In genomic region chr15:56732881-56733130, GRCh38 we compare ENCODE assay signal across 8 cellular contexts. TPM values are rescaled to one million over a fixed set of nuclear protein-coding genes. Genes with fewer than 3 reads are reported as not detected.
DNase-seq lines count a peak whose midpoint lies in the region; ATAC-seq and TF ChIP-seq lines count a peak whose summit lies in the region.

No MANE protein-coding gene starts in this region.

- H3K4me3 ChIP-seq in MG63 (peak overlapping the region; percentile 85), colonic mucosa (peak overlapping the region; percentile 61)

- H3K27me3 Mint-ChIP-seq in naive thymus-derived CD8-positive, alpha-beta T cell = no peaks in the 10 kb centered on the region

- intact Hi-C loops in colonic mucosa (cut with DNase I) = no loop called here

- TF ChIP-seq CTCF in GM10266 (IDR thresholded peaks at IDR 0.05; ENCODE audit: control insufficient read depth, insufficient read depth, low read depth, missing control alignments) (no peak), colonic mucosa (IDR thresholded peaks at IDR 0.05) (no peak)

- H3K4me3 Mint-ChIP-seq in naive thymus-derived CD8-positive, alpha-beta T cell = peak overlapping the region; percentile 89 to 97 (median 96)

- peak overlapping the region; percentile 87 to 88 for H3K9ac ChIP-seq in colonic mucosa (ENCODE audit: low read depth in 2 of 2, low read length in 2 of 2)

- H3K36me3 Mint-ChIP-seq in naive thymus-derived CD8-positive, alpha-beta T cell = peaks cover 0 to 7% (median 0%) of the 10 kb centered on the region in 3 donors

- H3K4me1 Mint-ChIP-seq in naive thymus-derived CD8-positive, alpha-beta T cell = peaks cover 16 to 46% (median 40%) of the 10 kb centered on the region in 4 donors

- POLR2A ChIA-PET in naive thymus-derived CD8-positive, alpha-beta T cell (lab: Charles Lee) = interaction anchor here (0.7 to 1.5 kb wide), 2 partner anchors 12 to 46 kb away, joined by 3 to 8 read pairs; no protein-coding TSS in a partner anchor

- DNase-seq in GM10266 (ENCODE audit: extremely low spot score) (peak; percentile 12), MG63 (no peak), colonic mucosa (peak; percentile 45), erythroblast (lab: John Stamatoyannopoulos, UW) (no peak), SW480 (ENCODE audit: low spot score) (no peak)
- no peak for DNase-seq in naive thymus-derived CD8-positive, alpha-beta T cell

- ATAC-seq in naive thymus-derived CD8-positive, alpha-beta T cell = no peak
- no peak for ATAC-seq in GM18868 (IDR thresholded peaks at IDR 0.05; ENCODE audit: unreplicated experiment)
- no peak for ATAC-seq in HG02623 (IDR thresholded peaks at IDR 0.05; ENCODE audit: unreplicated experiment)

- H3K9me3 ChIP-seq in MG63 (peaks cover 3% of the 10 kb centered on the region; the same call in 1 of the 2 replicates), colonic mucosa (no peaks in the 10 kb centered on the region)

- H3K9me3 Mint-ChIP-seq in naive thymus-derived CD8-positive, alpha-beta T cell = peaks cover 0 to 4% (median 0%) of the 10 kb centered on the region in 9 donors

- no peak for TF ChIP-seq POLR2A in erythroblast (IDR thresholded peaks at IDR 0.05; ENCODE audit: low read length)

- H3K27ac ChIP-seq in colonic mucosa = peak overlapping the region; percentile 94

- peaks cover under 1% of the 10 kb centered on the region for H3K4me1 ChIP-seq in colonic mucosa

- H3K27ac Mint-ChIP-seq in naive thymus-derived CD8-positive, alpha-beta T cell = peak overlapping the region; percentile 90 to 99 (median 97)

- H3K36me3 ChIP-seq in MG63 (peaks cover 9% of the 10 kb centered on the region), colonic mucosa (no peaks in the 10 kb centered on the region)

- no peaks in the 10 kb centered on the region for H3K27me3 ChIP-seq in MG63
- H3K27me3 ChIP-seq in colonic mucosa = no peaks in the 10 kb centered on the region

RNA-seq across cellular contexts. Expression of gene ZNF280D, which starts 0.5 kb away (rescaled TPM):
- total RNA-seq in MG63 (2014; rRNA removed; shearing (Covaris generic); ENCODE audit: low replicate concordance) = 12.2 and 13.2 TPM in 2 replicates
- total RNA-seq in colonic mucosa = 10 to 100 TPM; 24.9 to 27.4 TPM
- 10 to 100 TPM; 46.6 to 51.1 TPM for total RNA-seq in naive thymus-derived CD8-positive, alpha-beta T cell
- 10 to 100 TPM; 10.6 to 14.4 (median 11.0) TPM for polyA plus RNA-seq in naive thymus-derived CD8-positive, alpha-beta T cell

Comparison
In these comparisons a context has a peak if more than half of its experiments do, and no peak if none do; other contexts are left out.
1. DNase-seq: peak in GM10266 (single experiment) and colonic mucosa (single experiment); none in MG63 (single experiment), naive thymus-derived CD8-positive, alpha-beta T cell (0 of 10), erythroblast (0 of 2) and SW480 (single experiment).